ENCODE assay signal across 8 cellular contexts in the genomic region with DNA sequence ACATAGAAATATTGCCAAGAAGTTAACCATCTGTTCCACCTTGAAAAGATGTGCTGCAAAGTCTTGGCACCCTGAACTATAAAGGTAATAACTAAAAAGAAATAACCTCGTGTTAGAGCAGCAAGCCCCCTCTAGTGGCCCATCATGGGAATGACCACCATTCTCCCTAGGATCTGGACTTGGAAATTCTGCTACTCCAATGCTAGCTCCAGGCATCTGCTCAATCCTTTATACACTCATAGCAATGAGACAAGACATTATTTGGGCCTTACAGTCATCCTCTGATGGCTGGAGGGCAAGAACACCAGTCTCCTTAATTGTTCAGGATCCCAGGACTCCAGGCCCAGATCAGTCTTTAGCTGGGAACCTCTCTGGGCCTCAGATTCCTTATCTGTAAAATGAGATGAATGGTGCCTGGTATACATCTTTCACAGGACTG.
DNase-seq lines count a peak whose midpoint lies in the region; ATAC-seq and TF ChIP-seq lines count a peak whose summit lies in the region.

No MANE protein-coding gene starts in this region.

- no peaks in the 10 kb centered on the region for H3K27me3 ChIP-seq in OCI-LY3 (ENCODE audit: low read depth, low read length)
- H3K27me3 ChIP-seq in ascending aorta = no peaks in the 10 kb centered on the region

- ATAC-seq in HG03520 (IDR thresholded peaks at IDR 0.05; ENCODE audit: unreplicated experiment) = peak; percentile 69
- ATAC-seq in omental fat pad (ENCODE audit: low FRiP score) = no peak

- in situ Hi-C loops in GM13976 (cut with MboI; ENCODE audit: low sequenced_read_pairs, unreplicated experiment) = no loop called here

- H3K27ac ChIP-seq in OCI-LY3 (ENCODE audit: low read length) = no peak overlapping the region
- no peak overlapping the region for H3K27ac ChIP-seq in ascending aorta

- no peak overlapping the region for H2AFZ ChIP-seq in OCI-LY3 (ENCODE audit: low read depth, low read length)

- intact Hi-C loops in ascending aorta (cut with DNase I) = loop anchor here (2.0 kb wide), 1 partner anchor 275 kb away; no protein-coding TSS in a partner anchor

- H3K4me3 ChIP-seq in AG10803 (ENCODE audit: low read length) (no peak overlapping the region), OCI-LY3 (ENCODE audit: low read length) (no peak overlapping the region), ascending aorta (no peak overlapping the region)

- H3K9me3 ChIP-seq in OCI-LY3 (ENCODE audit: insufficient read depth, low read length) (no peaks in the 10 kb centered on the region), ascending aorta (peaks cover 20 to 33% of the 10 kb centered on the region in 2 donors)

- no peak overlapping the region for H3K4me2 ChIP-seq in OCI-LY3 (ENCODE audit: low read length)

- no peak overlapping the region for H3K9ac ChIP-seq in OCI-LY3 (ENCODE audit: low read length)

- DNase-seq in AG10803 (ENCODE audit: low read depth) (peak; percentile 50), GM13976 (ENCODE audit: low spot score) (peak; percentile 42), ascending aorta (ENCODE audit: low spot score in 2 of 2) (no peak), iPS-NIHi7 (ENCODE audit: extremely low spot score) (peak; percentile 75), omental fat pad (ENCODE audit: low spot score) (no peak)
- peak in 3 of 4 experiments; percentile 16 to 27 (median 25) for DNase-seq in stimulated activated CD4-positive, alpha-beta T cell treated with anti-CD3 and anti-CD28 coated beads, Interleukin-1b, Interleukin-23, amount 100 ng/mL, for 24 hours (ENCODE audit: low read depth in 4 of 4, low spot score in 1 of 4)

- H3K36me3 ChIP-seq in OCI-LY3 (replicated peaks; ENCODE audit: low read depth, low read length) (no peaks in the 10 kb centered on the region), ascending aorta (peaks cover 8 to 14% of the 10 kb centered on the region in 2 donors)

- H3K4me1 ChIP-seq in OCI-LY3 (ENCODE audit: low read length) = no peaks in the 10 kb centered on the region
- H3K4me1 ChIP-seq in ascending aorta = no peaks in the 10 kb centered on the region

- no peaks in the 10 kb centered on the region for H4K20me1 ChIP-seq in OCI-LY3 (ENCODE audit: insufficient read depth, low read length)

- TF ChIP-seq CTCF in AG10803 (conservative IDR thresholded peaks at IDR 0.05; ENCODE audit: low read length) (peak; percentile 93), GM13976 (IDR thresholded peaks at IDR 0.05; ENCODE audit: borderline replicate concordance, control extremely low read depth, extremely low read depth, insufficient read depth, missing control alignments) (peak; percentile 65), OCI-LY3 (IDR thresholded peaks at IDR 0.05; ENCODE audit: low read depth, low read length) (peak; percentile 64), ascending aorta (IDR thresholded peaks at IDR 0.05) (peak; percentile 56 to 85 (median 82)), omental fat pad (IDR thresholded peaks at IDR 0.05) (no peak)

- H3K79me2 ChIP-seq in OCI-LY3 (ENCODE audit: low read length) = no peaks in the 10 kb centered on the region

Comparison
In these comparisons a context has a peak if more than half of its experiments do, and no peak if none do; other contexts are left out.
1. DNase-seq: peak in AG10803 (single experiment), GM13976 (single experiment), iPS-NIHi7 (single experiment) and stimulated activated CD4-positive, alpha-beta T cell treated with anti-CD3 and anti-CD28 coated beads, Interleukin-1b, Interleukin-23, amount 100 ng/mL, for 24 hours (3 of 4); none in ascending aorta (0 of 2) and omental fat pad (single experiment).
2. CTCF ChIP-seq: peak in AG10803 (single experiment), GM13976 (single experiment), OCI-LY3 (single experiment) and ascending aorta (3 of 3); none in omental fat pad (0 of 3).